ENCODE assay signal across 8 cellular contexts in genomic region chr22:42614312-42615091, GRCh38. TPM values are rescaled to one million over a fixed set of nuclear protein-coding genes. Genes with fewer than 3 reads are reported as not detected.
DNase-seq lines count a peak whose midpoint lies in the region; ATAC-seq and TF ChIP-seq lines count a peak whose summit lies in the region.

TSS of gene POLDIP3 (minus strand) at chr22:42614883. CDS start at chr22:42614857, 26 bp downstream.

- no peaks in the 10 kb centered on the region for H3K27me3 Mint-ChIP-seq in activated T-cell treated with anti-CD3 and anti-CD28 coated beads, Interleukin-2, amount 50 U/mL, for 24 hours

- H3K4me1 Mint-ChIP-seq in activated T-cell treated with anti-CD3 and anti-CD28 coated beads, Interleukin-2, amount 50 U/mL, for 24 hours (ENCODE audit: low read depth): peaks cover 57% of the 10 kb centered on the region

- H3K9me3 ChIP-seq in esophagus (ENCODE audit: control insufficient read depth in 2 of 2, insufficient read depth in 1 of 2, low read depth in 1 of 2, low read length in 1 of 2) (no peaks in the 10 kb centered on the region), muscle layer of colon (ENCODE audit: low read length) (no peaks in the 10 kb centered on the region)

- peak within 1 kb of the TSS; percentile 90 for H3K4me3 Mint-ChIP-seq in activated T-cell treated with anti-CD3 and anti-CD28 coated beads, Interleukin-2, amount 50 U/mL, for 24 hours

- H3K4me3 ChIP-seq in esophagus (ENCODE audit: low read depth in 1 of 2, low read length in 2 of 2) (peak within 1 kb of the TSS; percentile 55 to 86), muscle layer of colon (ENCODE audit: low read depth in 1 of 2, low read length in 2 of 2) (peak within 1 kb of the TSS; percentile 73 to 76)

- 0% methylated on average over 75 to 85 of the region's 85 CpGs for WGBS in esophagus, 2 donors

- DNase-seq in DMS79 treated with DMSO at 0.1 percent for 48 hours (lab: John Stamatoyannopoulos, UW) (peak; percentile 83), KG1 (lab: John Stamatoyannopoulos, UW) (peak; percentile 97)
- peak; percentile 99 for DNase-seq in activated T-cell treated with anti-CD3 and anti-CD28 coated beads, Interleukin-2, amount 50 U/mL, for 24 hours
- peak; percentile 97 for DNase-seq in stimulated activated CD8-positive, alpha-beta memory T cell treated with anti-CD3 and anti-CD28 coated beads, Interleukin-7, amount 100 ng/mL, for 24 hours (ENCODE audit: low read depth)

- H3K36me3 ChIP-seq in esophagus (ENCODE audit: control insufficient read depth in 2 of 2, insufficient read depth in 2 of 2, low read length in 1 of 2) (peaks cover 0 to 9% of the 10 kb centered on the region in 2 donors), muscle layer of colon (ENCODE audit: insufficient read depth, low read length) (peaks cover 11% of the 10 kb centered on the region)

- H3K27me3 ChIP-seq in esophagus (ENCODE audit: control insufficient read depth in 1 of 2, insufficient read depth in 2 of 2, low read length in 2 of 2) (no peaks in the 10 kb centered on the region), muscle layer of colon (ENCODE audit: control insufficient read depth in 1 of 2, insufficient read depth in 2 of 2, low read length in 2 of 2) (no peaks in the 10 kb centered on the region)

- H3K27ac Mint-ChIP-seq in activated T-cell treated with anti-CD3 and anti-CD28 coated beads, Interleukin-2, amount 50 U/mL, for 24 hours: peak within 1 kb of the TSS; percentile 100

- H3K9ac ChIP-seq in muscle layer of colon (ENCODE audit: low read length): peak within 1 kb of the TSS; percentile 91

- no peaks in the 10 kb centered on the region for H3K9me3 Mint-ChIP-seq in activated T-cell treated with anti-CD3 and anti-CD28 coated beads, Interleukin-2, amount 50 U/mL, for 24 hours

- H3K4me1 ChIP-seq in esophagus (ENCODE audit: control insufficient read depth in 2 of 2, insufficient read depth in 2 of 2, low read length in 1 of 2) (peaks cover 4 to 18% of the 10 kb centered on the region in 2 donors), muscle layer of colon (ENCODE audit: insufficient read depth, low read length) (peaks cover 45% of the 10 kb centered on the region)

- peak within 1 kb of the TSS; percentile 96 to 99 for H3K27ac ChIP-seq in esophagus (ENCODE audit: low read depth in 2 of 2, low read length in 1 of 2)
- peak within 1 kb of the TSS; percentile 99 for H3K27ac ChIP-seq in muscle layer of colon (ENCODE audit: low read depth, low read length)

- ATAC-seq in GM21723 (IDR thresholded peaks at IDR 0.05; ENCODE audit: unreplicated experiment): peak; percentile 64

- peaks cover 53% of the 10 kb centered on the region for H3K36me3 Mint-ChIP-seq in activated T-cell treated with anti-CD3 and anti-CD28 coated beads, Interleukin-2, amount 50 U/mL, for 24 hours (ENCODE audit: low read depth)

TF ChIP-seq in PFSK-1, 5 proteins besides CTCF, POLR2A, EP300 and RAD21:
- 0 out of 2 replicates have a peak, but pooled peaks have one; percentile 0 for TF ChIP-seq TAF1 (IDR thresholded peaks at IDR 0.05; ENCODE audit: borderline replicate concordance, insufficient read depth, low read length)
- no peak for TF ChIP-seq SIN3A (IDR thresholded peaks at IDR 0.05; ENCODE audit: borderline replicate concordance, insufficient read depth, low read length)
- peak; percentile 57 for TF ChIP-seq FOXP2 (optimal IDR thresholded peaks at IDR 0.05; ENCODE audit: borderline replicate concordance, extremely low read depth, extremely low read length, insufficient read depth)
- TF ChIP-seq REST (IDR thresholded peaks at IDR 0.05; ENCODE audit: insufficient read depth in 1 of 2, low read depth in 2 of 2, low read length in 2 of 2): no peak
- TF ChIP-seq POLR2AphosphoS5 (IDR thresholded peaks at IDR 0.05; ENCODE audit: low read depth, low read length): 0 out of 2 replicates have a peak, but pooled peaks have one; percentile 39

RNA-seq across cellular contexts. Expression of gene POLDIP3, which starts in this region (rescaled TPM):
- 58.6 TPM for polyA plus RNA-seq in PFSK-1 (2012; ENCODE audit: insufficient read length, low read depth)
- polyA plus RNA-seq in esophagus: 10 to 100 TPM; 20.0 to 28.7 TPM

Comparison
In these comparisons a context has a peak if more than half of its experiments do, and no peak if none do; other contexts are left out.
1. Peak in every context shown above with its lines: DNase-seq, ATAC-seq, H3K4me3 ChIP-seq and H3K27ac ChIP-seq.